In genomic region chr2:40487592-40487991, GRCh38 we compare ENCODE assay signal across 17 cellular contexts. TPM values are rescaled to one million over a fixed set of nuclear protein-coding genes. Genes with fewer than 3 reads are reported as not detected.
DNase-seq lines count a peak whose midpoint lies in the region; ATAC-seq and TF ChIP-seq lines count a peak whose summit lies in the region.
"Had no signal": no experiment of that assay in that cellular context is flagged by ENCODE, and none has a peak within 500 bp of the region (broad histone marks: within the 10 kb centered on the region; RNA-seq: fewer than 3 reads in every experiment).

No MANE protein-coding gene starts in this region.

- POLR2A ChIA-PET in OCI-LY7 (lab: Charles Lee): interaction anchor here (0.5 to 0.8 kb wide), 6 partner anchors 8 to 166 kb away, joined by 3 to 7 read pairs (median 4); no protein-coding TSS in a partner anchor

- ATAC-seq in left cardiac atrium: peak; percentile 72 to 74
- ATAC-seq: T-cell had no signal

- no peaks in the 10 kb centered on the region for H3K27me3 ChIP-seq in effector memory CD4-positive, alpha-beta T cell (replicated peaks; ENCODE audit: control insufficient read depth, insufficient read depth, low read length, poor library complexity, severe bottlenecking)
- H3K27me3 ChIP-seq: tibial nerve had no signal

- H3K27ac ChIP-seq in OCI-LY7 (ENCODE audit: low read depth, low read length, poor library complexity, severe bottlenecking): no peak overlapping the region
- H3K27ac ChIP-seq in effector memory CD4-positive, alpha-beta T cell (ENCODE audit: insufficient read depth, low read length, poor library complexity, severe bottlenecking): no peak overlapping the region
- H3K27ac ChIP-seq: KMS-11, prostate gland had no signal

- peaks cover 7% of the 10 kb centered on the region for H3K4me1 ChIP-seq in OCI-LY7 (ENCODE audit: insufficient read depth, low read length, poor library complexity, severe bottlenecking)
- H3K4me1 ChIP-seq in effector memory CD4-positive, alpha-beta T cell (ENCODE audit: control insufficient read depth, insufficient read depth, low read length, poor library complexity, severe bottlenecking): no peaks in the 10 kb centered on the region
- H3K4me1 ChIP-seq: prostate gland had no signal

- no peak for TF ChIP-seq CTCF in OCI-LY7 (conservative IDR thresholded peaks at IDR 0.05; ENCODE audit: low read length)

- H3K4me2 ChIP-seq in OCI-LY7 (ENCODE audit: low read length): no peak overlapping the region
- H3K4me2 ChIP-seq: KMS-11 had no signal

- CTCF ChIA-PET in OCI-LY7 (lab: Charles Lee; ENCODE audit: unreplicated experiment): no interaction called here

- peak overlapping the region; percentile 75; the same call in 1 of the 2 replicates for H2AFZ ChIP-seq in OCI-LY7 (ENCODE audit: low read length)

- no peaks in the 10 kb centered on the region for H3K9me2 ChIP-seq in OCI-LY7 (ENCODE audit: insufficient read depth, low read length)

- H3K36me3 ChIP-seq in OCI-LY7 (ENCODE audit: insufficient read depth, low read length): no peaks in the 10 kb centered on the region
- no peaks in the 10 kb centered on the region for H3K36me3 ChIP-seq in effector memory CD4-positive, alpha-beta T cell (ENCODE audit: control insufficient read depth, insufficient read depth, low read length)
- H3K36me3 ChIP-seq: prostate gland, tibial nerve had no signal

- peak; percentile 33 for DNase-seq in EH (ENCODE audit: low read depth)
- DNase-seq in OCI-LY7 (ENCODE audit: low spot score): no peak
- DNase-seq in left cardiac atrium: no peak
- DNase-seq in pons (ENCODE audit: low spot score): peak; percentile 82
- DNase-seq in activated effector memory CD4-positive, alpha-beta T cell treated with anti-CD3 and anti-CD28 coated beads, Interleukin-2, amount 50 U/mL, for 16 hours: no peak
- DNase-seq in effector memory CD4-positive, alpha-beta T cell: no peak
- no peak for DNase-seq in GM03348 (ENCODE audit: low spot score)
- DNase-seq in GOT3 (lab: John Stamatoyannopoulos, UW): no peak
- DNase-seq: activated CD4-positive, alpha-beta T cell treated with anti-CD3 and anti-CD28 coated beads, Interleukin-2, amount 50 U/mL, for 4 hours; activated naive CD4-positive, alpha-beta T cell treated with Interleukin-2 at 50 U/mL for 16 hours; C1 segment of cervical spinal cord; kidney; NCI-H510A treated with DMSO at 0.1 percent for 48 hours; T-cell had no signal

- intact Hi-C loops in OCI-LY7 (cut with micrococcal nuclease; ENCODE audit: unreplicated experiment) (no loop called here), left cardiac atrium (cut with DNase I) (no loop called here)

- H4K20me1 ChIP-seq in OCI-LY7 (ENCODE audit: insufficient read depth, low read length): no peaks in the 10 kb centered on the region

- H3K9me3 ChIP-seq in OCI-LY7 (ENCODE audit: low read length): no peaks in the 10 kb centered on the region
- no peaks in the 10 kb centered on the region for H3K9me3 ChIP-seq in effector memory CD4-positive, alpha-beta T cell (ENCODE audit: control insufficient read depth, low read length)
- H3K9me3 ChIP-seq: prostate gland had no signal

- no peaks in the 10 kb centered on the region for H3K79me2 ChIP-seq in OCI-LY7 (ENCODE audit: insufficient read depth, low read depth, low read length)

- no peak overlapping the region for H3K4me3 ChIP-seq in OCI-LY7 (ENCODE audit: low read depth, low read length, poor library complexity, severe bottlenecking)
- H3K4me3 ChIP-seq in effector memory CD4-positive, alpha-beta T cell (ENCODE audit: insufficient read depth, low read depth, low read length, poor library complexity, severe bottlenecking): no peak overlapping the region
- H3K4me3 ChIP-seq: prostate gland, tibial nerve had no signal

- no TSS peak for BruUV-seq in OCI-LY7 (replicated peaks; lab: Mats Ljungman, UMichigan)

RNA-seq across cellular contexts. Expression of gene SLC8A1, which starts 35.7 kb away (rescaled TPM):
- 5.0 and 7.3 TPM in 2 replicates for total RNA-seq in OCI-LY7 (2014; rRNA removed; shearing (Covaris generic))
- 3.6 and 4.7 TPM in 2 replicates for total RNA-seq in OCI-LY7 (2022)
- 100 to 1,000 TPM; 590 to 696 TPM for total RNA-seq in left cardiac atrium

Comparison
In these comparisons a context has a peak if more than half of its experiments do, and no peak if none do; other contexts are left out.
1. DNase-seq: peak in EH (single experiment) and pons (single experiment); none in OCI-LY7 (single experiment), left cardiac atrium (single experiment), activated effector memory CD4-positive, alpha-beta T cell treated with anti-CD3 and anti-CD28 coated beads, Interleukin-2, amount 50 U/mL, for 16 hours (single experiment), effector memory CD4-positive, alpha-beta T cell (0 of 3), GM03348 (single experiment) and GOT3 (single experiment).
2. RNA of gene SLC8A1, which starts 35.7 kb away (total RNA-seq): 590 to 696 TPM in left cardiac atrium; 3.6 to 7.3 TPM in OCI-LY7; every median in the first group is over 10 times any median in the second.